Comparison of ENCODE assay signal across 2 cellular contexts in genomic region chr17:32862940-32863339, GRCh38.
TF ChIP-seq lines count a peak whose summit lies in the region.

No MANE protein-coding gene starts in this region.

TF ChIP-seq in GM12878, 131 proteins besides CTCF, POLR2A, EP300 and RAD21:
- TF ChIP-seq NBN (IDR thresholded peaks at IDR 0.05) (no peak), STAT3 (IDR thresholded peaks at IDR 0.05; ENCODE audit: low read depth, low read length) (no peak)

TF ChIP-seq in HepG2, 621 proteins besides CTCF, POLR2A, EP300 and RAD21:
- TF ChIP-seq KLF15 (CRISPR knock-in tag; IDR thresholded peaks at IDR 0.05; ENCODE audit: borderline replicate concordance) = no peak
- no peak for TF ChIP-seq PHF5A (CRISPR knock-in tag; IDR thresholded peaks at IDR 0.05; ENCODE audit: low read depth, unreplicated experiment)
- TF ChIP-seq ZXDC (CRISPR knock-in tag; IDR thresholded peaks at IDR 0.05) = no peak
- TF ChIP-seq ZNF414 (CRISPR knock-in tag; IDR thresholded peaks at IDR 0.05) = no peak
- no peak for TF ChIP-seq TRIM24 (CRISPR knock-in tag; IDR thresholded peaks at IDR 0.05)
- TF ChIP-seq EHMT2 (IDR thresholded peaks at IDR 0.05; ENCODE audit: borderline replicate concordance, low read depth, low read length) = no peak
- no peak for TF ChIP-seq ZNF33A (CRISPR knock-in tag; IDR thresholded peaks at IDR 0.05; ENCODE audit: borderline replicate concordance)
- TF ChIP-seq SRSF1 (optimal IDR thresholded peaks at IDR 0.05; ENCODE audit: low read depth, low read length) = no peak
- no peak for TF ChIP-seq ZNF513 (CRISPR knock-in tag; conservative IDR thresholded peaks at IDR 0.05)
